Comparison of ENCODE assay signal across 13 cellular contexts in genomic region chr1:8938232-8939117, GRCh38. TPM values are rescaled to one million over a fixed set of nuclear protein-coding genes. Genes with fewer than 3 reads are reported as not detected.
DNase-seq lines count a peak whose midpoint lies in the region; TF ChIP-seq lines count a peak whose summit lies in the region.
"Had no signal": no experiment of that assay in that cellular context is flagged by ENCODE, and none has a peak within 500 bp of the region (broad histone marks: within the 10 kb centered on the region; RNA-seq: fewer than 3 reads in every experiment).

No MANE protein-coding gene starts in this region.

- no peak overlapping the region for H3K4me3 ChIP-seq in hepatocyte
- H3K4me3 ChIP-seq: SJSA1 had no signal

- POLR2A ChIA-PET in activated CD4-positive, alpha-beta memory T cell treated with anti-CD3 and anti-CD28 coated beads, Interleukin-2, amount 10 ng/mL, durations not matched to agents 7 days and 5 days (lab: Charles Lee): interaction anchor here (0.9 to 7.1 kb wide), 7 partner anchors 9 to 69 kb away, joined by 3 to 35 read pairs (median 4); partner anchors contain the start of gene ENO1

- H3K79me2 ChIP-seq in hepatocyte: no peaks in the 10 kb centered on the region

- H3K27ac Mint-ChIP-seq in activated CD4-positive, alpha-beta memory T cell treated with anti-CD3 and anti-CD28 coated beads, Interleukin-2, amount 10 ng/mL, durations not matched to agents 7 days and 5 days: peak overlapping the region; percentile 44

- CTCF ChIA-PET in activated CD4-positive, alpha-beta memory T cell treated with anti-CD3 and anti-CD28 coated beads, Interleukin-2, amount 10 ng/mL, durations not matched to agents 7 days and 5 days (lab: Charles Lee): interaction anchor here (0.7 to 5.7 kb wide), 7 partner anchors 9 to 172 kb away, joined by 3 to 26 read pairs (median 3); no protein-coding TSS in a partner anchor

- no peaks in the 10 kb centered on the region for H3K4me1 ChIP-seq in hepatocyte (ENCODE audit: insufficient read depth)
- H3K4me1 ChIP-seq: Caco-2 had no signal

- no peaks in the 10 kb centered on the region for H3K27me3 ChIP-seq in hepatocyte
- H3K27me3 ChIP-seq: SJSA1 had no signal

- H3K4me1 Mint-ChIP-seq in activated CD4-positive, alpha-beta memory T cell treated with anti-CD3 and anti-CD28 coated beads, Interleukin-2, amount 10 ng/mL, durations not matched to agents 7 days and 5 days: peaks cover 54% of the 10 kb centered on the region

- H3K9me2 ChIP-seq in hepatocyte (replicated peaks; ENCODE audit: insufficient read depth): no peaks in the 10 kb centered on the region

- H3K36me3 ChIP-seq in hepatocyte (replicated peaks; ENCODE audit: insufficient read depth, low read depth): no peaks in the 10 kb centered on the region
- H3K36me3 ChIP-seq: SJSA1 had no signal

- WGBS in hepatocyte (ENCODE audit: low lambda C conversion rate, missing lambda C conversion rate): 78% methylated on average over 7 of the region's 7 CpGs

- H3K4me3 Mint-ChIP-seq in activated CD4-positive, alpha-beta memory T cell treated with anti-CD3 and anti-CD28 coated beads, Interleukin-2, amount 10 ng/mL, durations not matched to agents 7 days and 5 days: no peak overlapping the region

- no peak overlapping the region for H3K4me2 ChIP-seq in hepatocyte

- peak; percentile 14 for DNase-seq in COR-L47 (lab: John Stamatoyannopoulos, UW)
- peak; percentile 81 for DNase-seq in KG1 (lab: John Stamatoyannopoulos, UW)
- DNase-seq in activated CD4-positive, alpha-beta memory T cell treated with anti-CD3 and anti-CD28 coated beads, Interleukin-2, amount 10 ng/mL, durations not matched to agents 7 days and 5 days: no peak
- DNase-seq in hepatocyte (ENCODE audit: low spot score): no peak
- DNase-seq in medulla oblongata (ENCODE audit: extremely low spot score): no peak
- DNase-seq in NCI-H446 (lab: John Stamatoyannopoulos, UW): no peak
- no peak for DNase-seq in putamen (ENCODE audit: low spot score)
- no peak for DNase-seq in HuH-7.5 (ENCODE audit: low spot score)
- DNase-seq: Caco-2; NCI-H446 treated with DMSO at 0.1 percent for 48 hours; stimulated activated CD4-positive, alpha-beta T cell treated with anti-CD3 and anti-CD28 coated beads, Interleukin-4, amount 100 ng/mL, for 24 hours had no signal

- TF ChIP-seq CTCF in hepatocyte (IDR thresholded peaks at IDR 0.05; ENCODE audit: poor library complexity): no peak

- H3K9me3 Mint-ChIP-seq in activated CD4-positive, alpha-beta memory T cell treated with anti-CD3 and anti-CD28 coated beads, Interleukin-2, amount 10 ng/mL, durations not matched to agents 7 days and 5 days: no peaks in the 10 kb centered on the region

- H3K27me3 Mint-ChIP-seq in activated CD4-positive, alpha-beta memory T cell treated with anti-CD3 and anti-CD28 coated beads, Interleukin-2, amount 10 ng/mL, durations not matched to agents 7 days and 5 days: no peaks in the 10 kb centered on the region

- H3K36me3 Mint-ChIP-seq in activated CD4-positive, alpha-beta memory T cell treated with anti-CD3 and anti-CD28 coated beads, Interleukin-2, amount 10 ng/mL, durations not matched to agents 7 days and 5 days (ENCODE audit: low read depth): peaks cover 7% of the 10 kb centered on the region

- no peaks in the 10 kb centered on the region for H3K9me3 ChIP-seq in hepatocyte (ENCODE audit: low read depth)
- H3K9me3 ChIP-seq: Caco-2, SJSA1 had no signal

- H3K27ac ChIP-seq in hepatocyte: peak overlapping the region; percentile 28
- H3K27ac ChIP-seq: SJSA1 had no signal

- no peak overlapping the region for H2AFZ ChIP-seq in hepatocyte

- H4K20me1 ChIP-seq in hepatocyte (ENCODE audit: insufficient read depth, poor library complexity, severe bottlenecking): no peaks in the 10 kb centered on the region

RNA-seq across cellular contexts. Expression of gene CA6, which starts 7.2 kb away (rescaled TPM):
- under 1 TPM in 1 of 2 experiments, not detected in 1; 0.18 TPM for total RNA-seq in activated CD4-positive, alpha-beta memory T cell treated with anti-CD3 and anti-CD28 coated beads, Interleukin-2, amount 10 ng/mL, durations not matched to agents 7 days and 5 days
- total RNA-seq in hepatocyte: not detected in 2 replicates
- not detected in 2 replicates for polyA plus RNA-seq in hepatocyte
- total RNA-seq: astrocyte, Caco-2, SJSA1 had no signal

RNA-seq across cellular contexts. Expression of gene ENO1, which starts 60.0 kb away (rescaled TPM):
- total RNA-seq in activated CD4-positive, alpha-beta memory T cell treated with anti-CD3 and anti-CD28 coated beads, Interleukin-2, amount 10 ng/mL, durations not matched to agents 7 days and 5 days: 1,000 to 10,000 TPM; 2,453 to 2,472 TPM
- total RNA-seq in hepatocyte: 580 and 659 TPM in 2 replicates
- polyA plus RNA-seq in hepatocyte: 868 and 876 TPM in 2 replicates

Comparison
In these comparisons a context has a peak if more than half of its experiments do, and no peak if none do; other contexts are left out.
1. DNase-seq: peak in COR-L47 (single experiment) and KG1 (single experiment); none in activated CD4-positive, alpha-beta memory T cell treated with anti-CD3 and anti-CD28 coated beads, Interleukin-2, amount 10 ng/mL, durations not matched to agents 7 days and 5 days (single experiment), hepatocyte (single experiment), medulla oblongata (single experiment), NCI-H446 (0 of 2), putamen (single experiment) and HuH-7.5 (single experiment).